9 cellular contexts compared by ENCODE assay signal in genomic region chr12:80670214-80670613, GRCh38. TPM values are rescaled to one million over a fixed set of nuclear protein-coding genes. Genes with fewer than 3 reads are reported as not detected.
"Had no signal": no experiment of that assay in that cellular context is flagged by ENCODE, and none has a peak within 500 bp of the region (broad histone marks: within the 10 kb centered on the region; RNA-seq: fewer than 3 reads in every experiment).

No MANE protein-coding gene starts in this region.

- H3K9me3 Mint-ChIP-seq: H9 had no signal

- DNase-seq: GOT3, H9, HCEC 1CT, KG1 had no signal

- H3K4me3 ChIP-seq: K562 had no signal

- FAIRE-seq: H54, HepG2, K562 had no signal

- H3K4me3 Mint-ChIP-seq: H9 had no signal

- H3K27ac Mint-ChIP-seq: H9 had no signal

- ATAC-seq: HepG2, K562 had no signal

- H3K27ac ChIP-seq: HL-60 had no signal

RNA-seq across cellular contexts. Expression of gene MYF6, which starts 37.2 kb away (rescaled TPM):
- total RNA-seq: H9, HepG2, HT1080, K562 had no signal
- polyA plus RNA-seq: HepG2, K562 had no signal

RNA-seq across cellular contexts. Expression of gene MYF5, which starts 46.5 kb away (rescaled TPM):
- total RNA-seq: H9, HepG2, HT1080, K562 had no signal
- polyA plus RNA-seq: HepG2, K562 had no signal
